In genomic region chr1:201538618-201539551, GRCh38 we compare ENCODE assay signal across 8 cellular contexts. TPM values are rescaled to one million over a fixed set of nuclear protein-coding genes. Genes with fewer than 3 reads are reported as not detected.
DNase-seq lines count a peak whose midpoint lies in the region; ATAC-seq and TF ChIP-seq lines count a peak whose summit lies in the region.

TSS of gene NAV1 (plus strand) at chr1:201539127. CDS start at chr1:201622885, 83,758 bp downstream.

- H3K36me3 ChIP-seq in mucosa of stomach (ENCODE audit: control insufficient read depth, insufficient read depth, low read length) (no peaks in the 10 kb centered on the region), upper lobe of right lung (no peaks in the 10 kb centered on the region)

- no peak within 1 kb of the TSS for H3K27ac Mint-ChIP-seq in activated B cell treated with CpG ODN at 0.5 μM for 24 hours

- H3K27ac ChIP-seq in upper lobe of right lung, result peak within 1 kb of the TSS; percentile 70

- H3K4me1 ChIP-seq in mucosa of stomach (ENCODE audit: control insufficient read depth, insufficient read depth, low read length) (peaks cover 24% of the 10 kb centered on the region), upper lobe of right lung (peaks cover 47% of the 10 kb centered on the region)

- CTCF ChIA-PET in activated B cell treated with CpG ODN at 0.5 μM for 24 hours (lab: Charles Lee), result interaction anchor here (2.3 kb wide), 1 partner anchor 9 kb away, joined by 8 read pairs; no protein-coding TSS in a partner anchor

- H3K9ac ChIP-seq in mucosa of stomach (ENCODE audit: low read length), result peak within 1 kb of the TSS; percentile 49

- peak within 1 kb of the TSS; percentile 79 for H3K4me3 Mint-ChIP-seq in activated B cell treated with CpG ODN at 0.5 μM for 24 hours

- peaks cover 28% of the 10 kb centered on the region for H3K4me1 Mint-ChIP-seq in activated B cell treated with CpG ODN at 0.5 μM for 24 hours

- H3K27me3 ChIP-seq in mucosa of stomach (ENCODE audit: control insufficient read depth, insufficient read depth, low read length) (peaks cover 46% of the 10 kb centered on the region), upper lobe of right lung (peaks cover 11% of the 10 kb centered on the region)

- H3K9me3 Mint-ChIP-seq in activated B cell treated with CpG ODN at 0.5 μM for 24 hours, result peaks cover 2% of the 10 kb centered on the region

- peak; percentile 28 for ATAC-seq in activated B cell treated with CpG ODN at 0.5 μM for 24 hours (ENCODE audit: low read depth)
- ATAC-seq in upper lobe of right lung, result peak; percentile 83
- ATAC-seq in HG02588 (IDR thresholded peaks at IDR 0.05; ENCODE audit: unreplicated experiment), result no peak

- intact Hi-C loops in activated B cell treated with CpG ODN at 0.5 μM for 24 hours (cut with micrococcal nuclease) (no loop called here), upper lobe of right lung (cut with DNase I) (no loop called here)

- POLR2A ChIA-PET in activated B cell treated with CpG ODN at 0.5 μM for 24 hours (lab: Charles Lee), result no interaction called here

- no peaks in the 10 kb centered on the region for H3K36me3 Mint-ChIP-seq in activated B cell treated with CpG ODN at 0.5 μM for 24 hours (ENCODE audit: low read depth)

- DNase-seq in DMS53 treated with DMSO at 0.1 percent for 48 hours (lab: John Stamatoyannopoulos, UW; ENCODE audit: unreplicated experiment), result peak; percentile 72
- peak; percentile 36 for DNase-seq in HuH-7 (ENCODE audit: low spot score)
- DNase-seq in activated B cell treated with CpG ODN at 0.5 μM for 24 hours, result peak; percentile 29
- DNase-seq in fibroblast of mammary gland (ENCODE audit: low read depth), result peak; percentile 87
- peak; percentile 77 for DNase-seq in upper lobe of right lung
- DNase-seq in NAMALWA (ENCODE audit: low spot score), result no peak

- peaks cover 48% of the 10 kb centered on the region for H3K27me3 Mint-ChIP-seq in activated B cell treated with CpG ODN at 0.5 μM for 24 hours

- H3K9me3 ChIP-seq in mucosa of stomach (ENCODE audit: control insufficient read depth, low read length) (no peaks in the 10 kb centered on the region), upper lobe of right lung (no peaks in the 10 kb centered on the region)

- TF ChIP-seq CTCF in activated B cell treated with CpG ODN at 0.5 μM for 24 hours (IDR thresholded peaks at IDR 0.05), result no peak
- TF ChIP-seq CTCF in fibroblast of mammary gland (conservative IDR thresholded peaks at IDR 0.05; ENCODE audit: control insufficient read depth, insufficient read depth, low read depth, low read length), result no peak
- TF ChIP-seq CTCF in upper lobe of right lung (IDR thresholded peaks at IDR 0.05), result no peak

- H3K4me3 ChIP-seq in fibroblast of mammary gland (ENCODE audit: control insufficient read depth, low read depth, low read length) (peak within 1 kb of the TSS; percentile 90), mucosa of stomach (ENCODE audit: low read length) (peak within 1 kb of the TSS; percentile 6), upper lobe of right lung (peak within 1 kb of the TSS; percentile 58)

RNA-seq across cellular contexts. Expression of gene NAV1, which starts in this region (rescaled TPM):
- total RNA-seq in activated B cell treated with CpG ODN at 0.5 μM for 24 hours, result 2.0 and 2.3 TPM in 2 replicates
- 34.1 TPM for total RNA-seq in upper lobe of right lung

Comparison
In these comparisons a context has a peak if more than half of its experiments do, and no peak if none do; other contexts are left out.
1. RNA of gene NAV1 (total RNA-seq): 34.1 TPM in upper lobe of right lung (single experiment); 2.0 to 2.3 TPM in activated B cell treated with CpG ODN at 0.5 μM for 24 hours; every median in the first group is over 10 times any median in the second.
2. H3K4me3 ChIP-seq: peak in every context shown above with its lines; median percentile 90 in fibroblast of mammary gland; 58 in upper lobe of right lung; 6 in mucosa of stomach.